Comparison of ENCODE assay signal across 15 cellular contexts in the genomic region with DNA sequence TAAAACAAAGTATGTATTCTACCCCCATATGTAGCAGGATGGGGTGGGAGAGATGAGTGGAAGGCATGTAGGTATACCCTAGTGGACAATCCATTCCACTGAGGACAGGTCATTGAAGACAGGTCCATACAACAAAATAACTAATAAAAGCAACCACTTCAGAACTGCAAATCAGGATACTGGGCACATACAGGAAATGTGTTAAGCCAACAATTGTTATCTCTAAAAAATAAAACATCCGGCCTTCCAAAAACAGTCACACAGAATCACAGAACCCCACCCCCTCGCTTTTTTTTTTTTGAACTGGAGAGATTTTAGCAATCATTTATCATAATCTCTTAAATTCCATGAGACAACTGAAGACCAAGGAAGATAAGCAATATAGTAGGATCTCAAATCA.
"Had no signal": no experiment of that assay in that cellular context is flagged by ENCODE, and none has a peak within 500 bp of the region (broad histone marks: within the 10 kb centered on the region; RNA-seq: fewer than 3 reads in every experiment).

No MANE protein-coding gene starts in this region.

- H3K4me3 Mint-ChIP-seq: activated CD4-positive, alpha-beta T cell treated with anti-CD3 and anti-CD28 coated beads, Interleukin-2, amount 10 ng/mL, durations not matched to agents 7 days and 5 days; nephron progenitor cell; stimulated activated naive CD8-positive, alpha-beta T cell treated with anti-CD3 and anti-CD28 coated beads, Interleukin-15, Interleukin-2, amounts not matched to agents 100 ng/mL and 50 ng/mL, for 24 hours had no signal

- H3K27ac ChIP-seq: adrenal gland, foreskin keratinocyte, prostate gland, suprapubic skin had no signal

- H3K9me3 Mint-ChIP-seq: nephron progenitor cell had no signal

- H3K9me3 ChIP-seq: prostate gland, suprapubic skin had no signal

- H3K36me3 ChIP-seq: adrenal gland, prostate gland, suprapubic skin, upper lobe of left lung had no signal

- H3K27me3 Mint-ChIP-seq: activated CD4-positive, alpha-beta T cell treated with anti-CD3 and anti-CD28 coated beads, Interleukin-2, amount 10 ng/mL, durations not matched to agents 7 days and 5 days; stimulated activated naive CD8-positive, alpha-beta T cell treated with anti-CD3 and anti-CD28 coated beads, Interleukin-15, Interleukin-2, amounts not matched to agents 100 ng/mL and 50 ng/mL, for 24 hours had no signal

- DNase-seq: activated CD4-positive, alpha-beta T cell treated with anti-CD3 and anti-CD28 coated beads, Interleukin-2, amount 10 ng/mL, durations not matched to agents 7 days and 5 days; activated effector memory CD4-positive, alpha-beta T cell treated with Interleukin-2 at 50 U/mL for 16 hours; activated naive CD4-positive, alpha-beta T cell treated with anti-CD3 and anti-CD28 coated beads, Interleukin-2, amount 50 U/mL, for 16 hours; adrenal gland; foreskin keratinocyte; hippocampal formation; mesendoderm; nephron progenitor cell; SIG-M5; spleen; upper lobe of left lung had no signal

- H3K4me1 Mint-ChIP-seq: nephron progenitor cell had no signal

- H3K27me3 ChIP-seq: adrenal gland, foreskin keratinocyte, spleen, suprapubic skin, upper lobe of left lung had no signal

- H3K4me1 ChIP-seq: prostate gland had no signal

- ATAC-seq: foreskin keratinocyte, sciatic nerve had no signal

- H3K27ac Mint-ChIP-seq: activated CD4-positive, alpha-beta T cell treated with anti-CD3 and anti-CD28 coated beads, Interleukin-2, amount 10 ng/mL, durations not matched to agents 7 days and 5 days; nephron progenitor cell; stimulated activated naive CD8-positive, alpha-beta T cell treated with anti-CD3 and anti-CD28 coated beads, Interleukin-15, Interleukin-2, amounts not matched to agents 100 ng/mL and 50 ng/mL, for 24 hours had no signal

- H3K4me3 ChIP-seq: adrenal gland, prostate gland, spleen, suprapubic skin, upper lobe of left lung had no signal
